In genomic region chr9:97982191-97982718, GRCh38 we compare ENCODE assay signal across 8 cellular contexts. TPM values are rescaled to one million over a fixed set of nuclear protein-coding genes. Genes with fewer than 3 reads are reported as not detected.
DNase-seq lines count a peak whose midpoint lies in the region; ATAC-seq, FAIRE-seq and TF ChIP-seq lines count a peak whose summit lies in the region.

No MANE protein-coding gene starts in this region.

- H3K9me3 ChIP-seq in esophagus squamous epithelium (no peaks in the 10 kb centered on the region), psoas muscle (no peaks in the 10 kb centered on the region)

- H3K36me3 ChIP-seq in esophagus squamous epithelium (no peaks in the 10 kb centered on the region), psoas muscle (ENCODE audit: insufficient read depth in 1 of 2, low read depth in 1 of 2) (no peaks in the 10 kb centered on the region)

- TF ChIP-seq CTCF in RWPE1 (conservative IDR thresholded peaks at IDR 0.05; ENCODE audit: low read depth), result no peak
- no peak for TF ChIP-seq CTCF in esophagus squamous epithelium (IDR thresholded peaks at IDR 0.05)
- no peak for TF ChIP-seq CTCF in psoas muscle (IDR thresholded peaks at IDR 0.05)

- H3K27ac ChIP-seq in RWPE1, result peak overlapping the region; percentile 96
- peak overlapping the region; percentile 98 to 100 (median 99) for H3K27ac ChIP-seq in esophagus squamous epithelium
- peak overlapping the region; percentile 98 for H3K27ac ChIP-seq in psoas muscle

- peak; percentile 14 for FAIRE-seq in GM12892 (lab: Jason Lieb, UNC)

- DNase-seq in GM12892 (ENCODE audit: insufficient read length) (no peak), RWPE1 (ENCODE audit: low spot score) (no peak), esophagus squamous epithelium (lab: John Stamatoyannopoulos, UW) (no peak), psoas muscle (no peak), foreskin melanocyte (no peak), NCI-H1436 (lab: John Stamatoyannopoulos, UW) (no peak), NCI-H1417 (lab: John Stamatoyannopoulos, UW) (no peak)

- H3K4me3 ChIP-seq in esophagus squamous epithelium (peak overlapping the region; percentile 83 to 97 (median 90)), psoas muscle (peak overlapping the region; percentile 91)

- WGBS in esophagus squamous epithelium, 2 donors, result 22 to 28% methylated on average over 10 to 11 of the region's 16 CpGs
- 38 to 52% (median 39%) methylated on average over 16 of the region's 16 CpGs for WGBS in psoas muscle, 3 donors

- H3K27me3 ChIP-seq in esophagus squamous epithelium, result no peaks in the 10 kb centered on the region
- no peaks in the 10 kb centered on the region for H3K27me3 ChIP-seq in psoas muscle (ENCODE audit: insufficient read depth in 3 of 3, low read length in 2 of 3)

- POLR2A ChIA-PET in RWPE1 (lab: Yijun Ruan, JAX; ENCODE audit: low non-redundant PET), result interaction anchor here (0.6 to 0.7 kb wide), 4 partner anchors 21 to 272 kb away, joined by 3 to 12 read pairs (median 4); partner anchors contain the start of gene TRMO

- no peak for TF ChIP-seq POLR2A in GM12892 (IDR thresholded peaks at IDR 0.05; ENCODE audit: low read depth, low read length)
- TF ChIP-seq POLR2A in esophagus squamous epithelium (IDR thresholded peaks at IDR 0.05), result no peak

- ATAC-seq in psoas muscle (no peak), GM18861 (IDR thresholded peaks at IDR 0.05; ENCODE audit: unreplicated experiment) (no peak)

- intact Hi-C loops in esophagus squamous epithelium (cut with DNase I), result no loop called here
- intact Hi-C loops in psoas muscle (cut with DNase I), result loop anchor here (5.0 kb wide), 3 partner anchors 35 to 285 kb away; partner anchors contain the start of genes NANS (in 1 of the 2) and XPA (in 1 of the 2)

- CTCF ChIA-PET in RWPE1 (lab: Yijun Ruan, JAX), result interaction anchor here (0.6 to 4.3 kb wide), 6 partner anchors 16 to 308 kb away, joined by 3 to 18 read pairs (median 4); partner anchors contain the start of gene TRMO

- peaks cover 24 to 60% (median 38%) of the 10 kb centered on the region in 3 donors for H3K4me1 ChIP-seq in esophagus squamous epithelium
- H3K4me1 ChIP-seq in psoas muscle, result peaks cover 35% of the 10 kb centered on the region

RNA-seq across cellular contexts. Expression of gene ANP32B, which starts 0.9 kb away (rescaled TPM):
- polyA plus RNA-seq in GM12892 (2012; ENCODE audit: missing spikeins), result 277 TPM
- total RNA-seq in esophagus squamous epithelium (10 to 100 TPM; 21.9 to 41.8 (median 28.4) TPM), psoas muscle (10 to 100 TPM; 52.8 to 73.9 (median 66.5) TPM)
- polyA plus RNA-seq in psoas muscle, result 100 to 1,000 TPM in 1 of 3 donors, 10 to 100 TPM in 2; 65.0 to 136 (median 74.2) TPM

RNA-seq across cellular contexts. Expression of gene HEMGN, which starts 44.3 kb away (rescaled TPM):
- polyA plus RNA-seq in GM12892 (2012; ENCODE audit: missing spikeins), result not detected
- total RNA-seq in esophagus squamous epithelium (not detected), psoas muscle (under 1 TPM in 1 of 4 donors, not detected in 3; 0.71 TPM)
- polyA plus RNA-seq in psoas muscle, result not detected

RNA-seq across cellular contexts. Expression of gene TRMO, which starts 60.0 kb away (rescaled TPM):
- polyA plus RNA-seq in GM12892 (2012; ENCODE audit: missing spikeins), result 7.7 TPM
- 10 to 100 TPM; 16.0 to 41.1 (median 20.7) TPM for total RNA-seq in esophagus squamous epithelium
- 10 to 100 TPM in 2 of 4 donors, 1 to 10 TPM in 2; 7.0 to 11.7 (median 8.6) TPM for total RNA-seq in psoas muscle
- polyA plus RNA-seq in psoas muscle, result 10 to 100 TPM in 1 of 3 donors, 1 to 10 TPM in 2; 6.7 to 13.9 (median 9.2) TPM
